Comparison of ENCODE assay signal across 21 cellular contexts in the genomic region with DNA sequence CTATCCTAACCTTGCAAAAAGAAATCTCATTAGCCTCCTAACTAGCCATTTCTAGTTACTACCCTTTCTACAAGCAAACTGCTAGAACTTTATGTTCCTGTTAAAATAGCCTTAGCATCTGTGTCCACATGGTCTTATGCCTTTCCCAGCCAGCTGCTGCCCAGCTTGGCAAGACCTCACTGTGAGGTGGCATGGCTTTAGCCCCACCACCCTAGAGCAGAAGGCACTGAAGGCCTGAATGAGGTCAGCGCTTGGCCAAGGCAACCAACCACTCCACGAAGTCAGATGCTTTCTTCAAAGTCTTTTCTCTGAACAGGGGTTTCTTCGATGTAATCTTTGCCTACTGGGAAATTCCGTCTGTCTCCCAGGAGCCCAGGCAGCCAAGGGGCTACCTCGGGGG. TPM values are rescaled to one million over a fixed set of nuclear protein-coding genes. Genes with fewer than 3 reads are reported as not detected.
DNase-seq lines count a peak whose midpoint lies in the region; ATAC-seq, FAIRE-seq and TF ChIP-seq lines count a peak whose summit lies in the region.
"Had no signal": no experiment of that assay in that cellular context is flagged by ENCODE, and none has a peak within 500 bp of the region (broad histone marks: within the 10 kb centered on the region; RNA-seq: fewer than 3 reads in every experiment).

No MANE protein-coding gene starts in this region.

- no peak for DNase-seq in activated naive CD8-positive, alpha-beta T cell treated with anti-CD3 and anti-CD28 coated beads for 36 hours
- no peak for DNase-seq in activated naive CD8-positive, alpha-beta T cell treated with anti-CD3 and anti-CD28 coated beads, Interleukin-2, amount 50 U/mL, for 24 hours
- DNase-seq in endodermal cell (no peak), gastrocnemius medialis (peak; percentile 82 to 89), WTC11 (ENCODE audit: low spot score) (no peak), pancreas (no peak)
- DNase-seq in central memory CD4-positive, alpha-beta T cell, result no peak
- DNase-seq: HCEC 1CT, IMR-90, NCI-H1048, NCI-H1436, NCI-H1930, NCI-H345, NCI-H524 treated with DMSO at 0.1 percent for 48 hours, PC-3 had no signal

- H3K9me3 Mint-ChIP-seq in activated naive CD8-positive, alpha-beta T cell treated with anti-CD3 and anti-CD28 coated beads for 36 hours, result no peaks in the 10 kb centered on the region
- no peaks in the 10 kb centered on the region for H3K9me3 Mint-ChIP-seq in activated naive CD8-positive, alpha-beta T cell treated with anti-CD3 and anti-CD28 coated beads, Interleukin-2, amount 50 U/mL, for 24 hours
- H3K9me3 Mint-ChIP-seq in endodermal cell, result no peaks in the 10 kb centered on the region
- no peaks in the 10 kb centered on the region for H3K9me3 Mint-ChIP-seq in WTC11
- H3K9me3 Mint-ChIP-seq: GM23338 had no signal

- no peaks in the 10 kb centered on the region for H3K4me1 Mint-ChIP-seq in activated naive CD8-positive, alpha-beta T cell treated with anti-CD3 and anti-CD28 coated beads for 36 hours
- no peaks in the 10 kb centered on the region for H3K4me1 Mint-ChIP-seq in activated naive CD8-positive, alpha-beta T cell treated with anti-CD3 and anti-CD28 coated beads, Interleukin-2, amount 50 U/mL, for 24 hours
- H3K4me1 Mint-ChIP-seq in endodermal cell, result no peaks in the 10 kb centered on the region
- H3K4me1 Mint-ChIP-seq in WTC11, result no peaks in the 10 kb centered on the region
- H3K4me1 Mint-ChIP-seq: GM23338 had no signal

- H3K27me3 Mint-ChIP-seq in activated naive CD8-positive, alpha-beta T cell treated with anti-CD3 and anti-CD28 coated beads for 36 hours, result no peaks in the 10 kb centered on the region
- no peaks in the 10 kb centered on the region for H3K27me3 Mint-ChIP-seq in activated naive CD8-positive, alpha-beta T cell treated with anti-CD3 and anti-CD28 coated beads, Interleukin-2, amount 50 U/mL, for 24 hours
- H3K27me3 Mint-ChIP-seq in endodermal cell (ENCODE audit: insufficient read depth), result no peaks in the 10 kb centered on the region
- no peaks in the 10 kb centered on the region for H3K27me3 Mint-ChIP-seq in WTC11 (ENCODE audit: low read depth)

- CTCF ChIA-PET in WTC11 (lab: Charles Lee), result no interaction called here

- peak overlapping the region; percentile 53 for H3K27ac ChIP-seq in endodermal cell (ENCODE audit: low read depth, low read length)
- H3K27ac ChIP-seq in gastrocnemius medialis, result peak overlapping the region; percentile 81 to 98 (median 90)
- no peak overlapping the region for H3K27ac ChIP-seq in pancreas
- H3K27ac ChIP-seq: A549; BLaER1 treated with 17β-estradiol and CSF1 and Interleukin-3, amounts not matched to agents 10 nM and 100 nM had no signal

- no peak overlapping the region for H3K9ac ChIP-seq in endodermal cell (ENCODE audit: extremely low read depth, low read length, poor library complexity, severe bottlenecking)
- H3K9ac ChIP-seq: BLaER1 treated with 17β-estradiol and CSF1 and Interleukin-3, amounts not matched to agents 10 nM and 100 nM had no signal

- no peaks in the 10 kb centered on the region for H3K9me3 ChIP-seq in endodermal cell (ENCODE audit: control insufficient read depth, low read length)
- H3K9me3 ChIP-seq in gastrocnemius medialis, result no peaks in the 10 kb centered on the region
- no peaks in the 10 kb centered on the region for H3K9me3 ChIP-seq in pancreas
- H3K9me3 ChIP-seq: A549; BLaER1 treated with 17β-estradiol and CSF1 and Interleukin-3, amounts not matched to agents 10 nM and 100 nM had no signal

- intact Hi-C loops in gastrocnemius medialis (cut with DNase I; ENCODE audit: low total_unique reads), result no loop called here
- intact Hi-C loops in pancreas (cut with DNase I), result no loop called here

- no peak for TF ChIP-seq CTCF in endodermal cell (conservative IDR thresholded peaks at IDR 0.05)
- TF ChIP-seq CTCF in gastrocnemius medialis (IDR thresholded peaks at IDR 0.05 in 4 of 5, conservative IDR thresholded peaks at IDR 0.05 in 1 of 5), result no peak
- no peak for TF ChIP-seq CTCF in WTC11 (IDR thresholded peaks at IDR 0.05)
- no peak for TF ChIP-seq CTCF in pancreas (IDR thresholded peaks at IDR 0.05)

- peaks cover 3% of the 10 kb centered on the region for H3K36me3 Mint-ChIP-seq in activated naive CD8-positive, alpha-beta T cell treated with anti-CD3 and anti-CD28 coated beads for 36 hours
- peaks cover 61% of the 10 kb centered on the region for H3K36me3 Mint-ChIP-seq in activated naive CD8-positive, alpha-beta T cell treated with anti-CD3 and anti-CD28 coated beads, Interleukin-2, amount 50 U/mL, for 24 hours (ENCODE audit: low read depth)
- H3K36me3 Mint-ChIP-seq in endodermal cell (ENCODE audit: low read depth) (peaks cover 80% of the 10 kb centered on the region), WTC11 (peaks cover 86% of the 10 kb centered on the region)

- 81 to 89% methylated on average over 5 of the region's 5 CpGs for WGBS in endodermal cell (ENCODE audit: insufficient coverage in 1 of 2, insufficient read length in 1 of 2), 2 experiments
- 91 to 93% methylated on average over 5 of the region's 5 CpGs for WGBS in pancreas, 2 donors

- H3K4me1 ChIP-seq in endodermal cell (ENCODE audit: control insufficient read depth, insufficient read depth, low read length) (no peaks in the 10 kb centered on the region), gastrocnemius medialis (peaks cover 38 to 55% of the 10 kb centered on the region in 2 donors), pancreas (peaks cover 0 to 6% (median 0%) of the 10 kb centered on the region in 3 donors)
- H3K4me1 ChIP-seq: A549 had no signal

- H3K4me3 Mint-ChIP-seq in activated naive CD8-positive, alpha-beta T cell treated with anti-CD3 and anti-CD28 coated beads for 36 hours, result no peak overlapping the region
- no peak overlapping the region for H3K4me3 Mint-ChIP-seq in activated naive CD8-positive, alpha-beta T cell treated with anti-CD3 and anti-CD28 coated beads, Interleukin-2, amount 50 U/mL, for 24 hours
- no peak overlapping the region for H3K4me3 Mint-ChIP-seq in endodermal cell
- H3K4me3 Mint-ChIP-seq in WTC11, result no peak overlapping the region
- H3K4me3 Mint-ChIP-seq: GM23338 had no signal

- ATAC-seq in activated naive CD8-positive, alpha-beta T cell treated with anti-CD3 and anti-CD28 coated beads, Interleukin-2, amount 50 U/mL, for 24 hours, result no peak
- ATAC-seq in gastrocnemius medialis (peak; percentile 64 to 65), WTC11 (no peak), pancreas (no peak)
- ATAC-seq: A549, GM23338, PC-3 had no signal

- peak overlapping the region; percentile 48 for H3K27ac Mint-ChIP-seq in activated naive CD8-positive, alpha-beta T cell treated with anti-CD3 and anti-CD28 coated beads for 36 hours
- H3K27ac Mint-ChIP-seq in activated naive CD8-positive, alpha-beta T cell treated with anti-CD3 and anti-CD28 coated beads, Interleukin-2, amount 50 U/mL, for 24 hours, result no peak overlapping the region
- H3K27ac Mint-ChIP-seq in endodermal cell, result no peak overlapping the region
- H3K27ac Mint-ChIP-seq in WTC11, result no peak overlapping the region
- H3K27ac Mint-ChIP-seq: GM23338 had no signal

- H3K27me3 ChIP-seq in endodermal cell (ENCODE audit: control insufficient read depth, insufficient read depth, low read length, poor library complexity, severe bottlenecking), result no peaks in the 10 kb centered on the region
- no peaks in the 10 kb centered on the region for H3K27me3 ChIP-seq in gastrocnemius medialis
- H3K27me3 ChIP-seq in pancreas, result no peaks in the 10 kb centered on the region
- H3K27me3 ChIP-seq: BLaER1 treated with 17β-estradiol and CSF1 and Interleukin-3, amounts not matched to agents 10 nM and 100 nM had no signal

- in situ Hi-C loops in gastrocnemius medialis (cut with MboI; ENCODE audit: low sequenced_read_pairs in 4 of 4), result no loop called here

- POLR2A ChIA-PET in WTC11 (lab: Charles Lee), result no interaction called here

- TF ChIP-seq POLR2A in gastrocnemius medialis (IDR thresholded peaks at IDR 0.05), result peak in 1 of 2 donors; percentile 42

- no peak for FAIRE-seq in pancreas (lab: Jason Lieb, UNC)
- FAIRE-seq: A549, D721Med, GM12891, HTR-8/SVneo had no signal

- H3K4me3 ChIP-seq in endodermal cell (ENCODE audit: low read length), result no peak overlapping the region
- no peak overlapping the region for H3K4me3 ChIP-seq in gastrocnemius medialis
- H3K4me3 ChIP-seq in pancreas, result no peak overlapping the region
- H3K4me3 ChIP-seq: A549; BLaER1 treated with 17β-estradiol and CSF1 and Interleukin-3, amounts not matched to agents 10 nM and 100 nM; GM23338 had no signal

- H3K36me3 ChIP-seq in endodermal cell (ENCODE audit: control insufficient read depth, insufficient read depth, low read length) (peaks cover 94% of the 10 kb centered on the region), gastrocnemius medialis (peaks cover 0 to 48% of the 10 kb centered on the region in 2 donors), pancreas (peaks cover 0 to 71% (median 31%) of the 10 kb centered on the region in 3 donors)

TF ChIP-seq in WTC11, 78 proteins besides CTCF, POLR2A, EP300 and RAD21 (continues in another document):
- TF ChIP-seq FOXK1 (CRISPR knock-in tag; IDR thresholded peaks at IDR 0.05), result no peak
- TF ChIP-seq JUN (CRISPR knock-in tag; IDR thresholded peaks at IDR 0.05), result no peak

RNA-seq across cellular contexts. Expression of a gene that starts 41.6 kb away (rescaled TPM):
- total RNA-seq in activated naive CD8-positive, alpha-beta T cell treated with anti-CD3 and anti-CD28 coated beads for 36 hours, result 10 to 100 TPM; 25.2 to 26.7 TPM
- total RNA-seq in endodermal cell, result 10 to 100 TPM; 28.2 to 28.6 TPM
- 18.0 TPM for polyA plus RNA-seq in endodermal cell (2013, experiment 1 of 2)
- polyA plus RNA-seq in endodermal cell (2013, experiment 2 of 2), result 18.3 TPM
- 10 to 100 TPM; 11.0 to 17.4 (median 15.5) TPM for total RNA-seq in gastrocnemius medialis
- 27.5 to 32.2 TPM (median 27.9 TPM) in 3 replicates for total RNA-seq in WTC11 (2021)
- total RNA-seq in pancreas, result 1 to 10 TPM; 4.5 to 7.4 (median 5.5) TPM
- polyA plus RNA-seq in pancreas, result 1 to 10 TPM; 4.0 to 5.9 TPM

RNA-seq across cellular contexts. Expression of a gene that starts 46.0 kb away (rescaled TPM):
- total RNA-seq in activated naive CD8-positive, alpha-beta T cell treated with anti-CD3 and anti-CD28 coated beads for 36 hours, result 1,000 to 10,000 TPM; 2,309 to 2,336 TPM
- 1,000 to 10,000 TPM; 1,695 to 1,720 TPM for total RNA-seq in endodermal cell
- polyA plus RNA-seq in endodermal cell (2013, experiment 1 of 2), result 2,044 TPM
- 2,088 TPM for polyA plus RNA-seq in endodermal cell (2013, experiment 2 of 2)
- 1,000 to 10,000 TPM; 2,147 to 2,545 (median 2,404) TPM for total RNA-seq in gastrocnemius medialis
- total RNA-seq in WTC11 (2021), result 1,819 to 2,002 TPM (median 1,916 TPM) in 3 replicates
- 1,000 to 10,000 TPM in 1 of 6 donors, 100 to 1,000 TPM in 5; 599 to 1,094 (median 938) TPM for total RNA-seq in pancreas
- polyA plus RNA-seq in pancreas, result 1,000 to 10,000 TPM; 2,937 to 3,548 TPM

Comparison
In these comparisons a context has a peak if more than half of its experiments do, and no peak if none do; other contexts are left out.
1. DNase-seq: peak in gastrocnemius medialis (2 of 2); none in activated naive CD8-positive, alpha-beta T cell treated with anti-CD3 and anti-CD28 coated beads for 36 hours (single experiment), activated naive CD8-positive, alpha-beta T cell treated with anti-CD3 and anti-CD28 coated beads, Interleukin-2, amount 50 U/mL, for 24 hours (single experiment), endodermal cell (single experiment), central memory CD4-positive, alpha-beta T cell (single experiment), WTC11 (single experiment) and pancreas (0 of 6).
2. ATAC-seq: peak in gastrocnemius medialis (2 of 2); none in activated naive CD8-positive, alpha-beta T cell treated with anti-CD3 and anti-CD28 coated beads, Interleukin-2, amount 50 U/mL, for 24 hours (single experiment), WTC11 (single experiment) and pancreas (0 of 4).
3. H3K27ac ChIP-seq: peak in endodermal cell (single experiment) and gastrocnemius medialis (4 of 4); none in pancreas (0 of 4).